In genomic region chr16:12802661-12803060, GRCh38 we compare ENCODE assay signal across 2 cellular contexts.
TF ChIP-seq lines count a peak whose summit lies in the region.

No MANE protein-coding gene starts in this region.

TF ChIP-seq in SK-N-SH, 30 proteins besides CTCF, POLR2A, EP300 and RAD21 (continued from another document):
- TF ChIP-seq ZBTB33 (IDR thresholded peaks at IDR 0.05; ENCODE audit: borderline replicate concordance, low read depth): no peak
- TF ChIP-seq FOSL2 (IDR thresholded peaks at IDR 0.05; ENCODE audit: borderline replicate concordance, low read depth): no peak
- no peak for TF ChIP-seq TEAD4 (IDR thresholded peaks at IDR 0.05; ENCODE audit: borderline replicate concordance, insufficient read depth)
- no peak for TF ChIP-seq ELF1 (IDR thresholded peaks at IDR 0.05)
- no peak for TF ChIP-seq JUND (IDR thresholded peaks at IDR 0.05)
- TF ChIP-seq NFIC (IDR thresholded peaks at IDR 0.05; ENCODE audit: borderline replicate concordance): no peak
- no peak for TF ChIP-seq MEF2A (IDR thresholded peaks at IDR 0.05; ENCODE audit: borderline replicate concordance, low read depth)
- TF ChIP-seq SIN3A (IDR thresholded peaks at IDR 0.05; ENCODE audit: borderline replicate concordance, low read depth, low read length): no peak
- TF ChIP-seq TAF1 (IDR thresholded peaks at IDR 0.05; ENCODE audit: borderline replicate concordance, low read depth, low read length): no peak
- no peak for TF ChIP-seq SMC3 (IDR thresholded peaks at IDR 0.05; ENCODE audit: low read depth, low read length)
- TF ChIP-seq GABPA (IDR thresholded peaks at IDR 0.05; ENCODE audit: low read depth): no peak
- no peak for TF ChIP-seq CHD2 (IDR thresholded peaks at IDR 0.05; ENCODE audit: low read length, partially characterized antibody)
- TF ChIP-seq MAX (IDR thresholded peaks at IDR 0.05; ENCODE audit: low read depth): no peak

TF ChIP-seq in SK-N-SH treated with all-trans-retinoic acid at 6 μM for 48 hours, 23 proteins besides CTCF, POLR2A, EP300 and RAD21 (continued from another document):
- no peak for TF ChIP-seq ZFP3 (CRISPR knock-in tag; IDR thresholded peaks at IDR 0.05)
- no peak for TF ChIP-seq TOX (CRISPR knock-in tag; IDR thresholded peaks at IDR 0.05; ENCODE audit: borderline replicate concordance)
- TF ChIP-seq ARNTL (CRISPR knock-in tag; IDR thresholded peaks at IDR 0.05; ENCODE audit: borderline replicate concordance, low read depth): no peak
- TF ChIP-seq CREB5 (CRISPR knock-in tag; IDR thresholded peaks at IDR 0.05; ENCODE audit: low read depth): no peak
- TF ChIP-seq ISL1 (CRISPR knock-in tag; IDR thresholded peaks at IDR 0.05): no peak
- TF ChIP-seq, protein P1, sequence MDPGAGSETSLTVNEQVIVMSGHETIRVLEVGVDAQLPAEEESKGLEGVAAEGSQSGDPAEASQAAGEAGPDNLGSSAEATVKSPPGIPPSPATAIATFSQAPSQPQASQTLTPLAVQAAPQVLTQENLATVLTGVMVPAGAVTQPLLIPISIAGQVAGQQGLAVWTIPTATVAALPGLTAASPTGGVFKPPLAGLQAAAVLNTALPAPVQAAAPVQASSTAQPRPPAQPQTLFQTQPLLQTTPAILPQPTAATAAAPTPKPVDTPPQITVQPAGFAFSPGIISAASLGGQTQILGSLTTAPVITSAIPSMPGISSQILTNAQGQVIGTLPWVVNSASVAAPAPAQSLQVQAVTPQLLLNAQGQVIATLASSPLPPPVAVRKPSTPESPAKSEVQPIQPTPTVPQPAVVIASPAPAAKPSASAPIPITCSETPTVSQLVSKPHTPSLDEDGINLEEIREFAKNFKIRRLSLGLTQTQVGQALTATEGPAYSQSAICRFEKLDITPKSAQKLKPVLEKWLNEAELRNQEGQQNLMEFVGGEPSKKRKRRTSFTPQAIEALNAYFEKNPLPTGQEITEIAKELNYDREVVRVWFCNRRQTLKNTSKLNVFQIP (CRISPR knock-in tag; IDR thresholded peaks at IDR 0.05; ENCODE audit: borderline replicate concordance, low read depth): no peak
- TF ChIP-seq ZNF8 (CRISPR knock-in tag; IDR thresholded peaks at IDR 0.05): no peak
- TF ChIP-seq TCF4 (CRISPR knock-in tag; IDR thresholded peaks at IDR 0.05; ENCODE audit: borderline replicate concordance): no peak
